7 cellular contexts compared by ENCODE assay signal in genomic region chr2:91476244-91476935, GRCh38.
A peak's percentile ranks its signal among the peaks of the same experiment; 100 is the strongest.
DNase-seq lines count a peak whose midpoint lies in the region; ATAC-seq and TF ChIP-seq lines count a peak whose summit lies in the region.
"Not testable (repeated sequence)": the region's sequence is repeated elsewhere in the genome, so short reads cannot be mapped to it uniquely, and the experiment has no call there.

No MANE protein-coding gene starts in this region.

- not testable (repeated sequence) for DNase-seq in Caco-2; T-helper 2 cell treated with Interferon-gamma antibody and Interleukin-4, amounts not matched to agents 5 μg/mL and 100 μg/mL, for 36 hours (ENCODE audit: low spot score); activated T-cell treated with anti-CD3 and anti-CD28 coated beads, Interleukin-2, amount 50 U/mL, for 24 hours; activated naive CD8-positive, alpha-beta T cell treated with anti-CD3 and anti-CD28 coated beads, Interleukin-2, amount 50 U/mL, for 24 hours; effector memory CD8-positive, alpha-beta T cell; naive thymus-derived CD4-positive, alpha-beta T cell; stimulated activated effector memory CD8-positive, alpha-beta T cell treated with anti-CD3 and anti-CD28 coated beads, Interleukin-12 subunit alpha, Interleukin-12 subunit beta, amount 100 ng/mL, for 72 hours (ENCODE audit: low spot score in 2 of 2)

- H3K9me3 ChIP-seq in Caco-2; naive thymus-derived CD4-positive, alpha-beta T cell (ENCODE audit: control insufficient read depth in 2 of 3, low read length in 3 of 3): not testable (repeated sequence)

- POLR2A ChIA-PET in Caco-2 (lab: Charles Lee); naive thymus-derived CD4-positive, alpha-beta T cell (lab: Charles Lee): not testable (repeated sequence)

- CTCF ChIA-PET in Caco-2 (lab: Charles Lee); naive thymus-derived CD4-positive, alpha-beta T cell (lab: Charles Lee): not testable (repeated sequence)

- H3K27ac ChIP-seq in naive thymus-derived CD4-positive, alpha-beta T cell (ENCODE audit: low read depth, low read length): not testable (repeated sequence)

- H3K36me3 ChIP-seq in Caco-2 (ENCODE audit: control insufficient read depth, insufficient read depth, low read length); naive thymus-derived CD4-positive, alpha-beta T cell (ENCODE audit: control insufficient read depth in 2 of 3, insufficient read depth in 3 of 3, low read length in 3 of 3): not testable (repeated sequence)

- not testable (repeated sequence) for H3K4me3 ChIP-seq in Caco-2 (ENCODE audit: low read depth, low read length); naive thymus-derived CD4-positive, alpha-beta T cell (ENCODE audit: low read length)

- peak overlapping the region; percentile 54 for H3K4me3 Mint-ChIP-seq in Caco-2 (ENCODE audit: unreplicated experiment)
- peak overlapping the region; percentile 71 for H3K4me3 Mint-ChIP-seq in T-helper 2 cell treated with Interferon-gamma antibody and Interleukin-4, amounts not matched to agents 5 μg/mL and 100 μg/mL, for 36 hours
- peak overlapping the region; percentile 68 for H3K4me3 Mint-ChIP-seq in activated T-cell treated with anti-CD3 and anti-CD28 coated beads, Interleukin-2, amount 50 U/mL, for 24 hours
- peak overlapping the region; percentile 63 for H3K4me3 Mint-ChIP-seq in activated naive CD8-positive, alpha-beta T cell treated with anti-CD3 and anti-CD28 coated beads, Interleukin-2, amount 50 U/mL, for 24 hours
- H3K4me3 Mint-ChIP-seq in effector memory CD8-positive, alpha-beta T cell: peak overlapping the region; percentile 72 to 73
- H3K4me3 Mint-ChIP-seq in naive thymus-derived CD4-positive, alpha-beta T cell: peak overlapping the region; percentile 76 to 94 (median 84)
- peak overlapping the region; percentile 46 for H3K4me3 Mint-ChIP-seq in stimulated activated effector memory CD8-positive, alpha-beta T cell treated with anti-CD3 and anti-CD28 coated beads, Interleukin-12 subunit alpha, Interleukin-12 subunit beta, amount 100 ng/mL, for 72 hours

- not testable (repeated sequence) for ATAC-seq in activated naive CD8-positive, alpha-beta T cell treated with anti-CD3 and anti-CD28 coated beads, Interleukin-2, amount 50 U/mL, for 24 hours; effector memory CD8-positive, alpha-beta T cell (replicated peaks); naive thymus-derived CD4-positive, alpha-beta T cell; stimulated activated effector memory CD8-positive, alpha-beta T cell treated with anti-CD3 and anti-CD28 coated beads, Interleukin-12 subunit alpha, Interleukin-12 subunit beta, amount 100 ng/mL, for 72 hours

- intact Hi-C loops in Caco-2 (cut with micrococcal nuclease; ENCODE audit: unreplicated experiment); naive thymus-derived CD4-positive, alpha-beta T cell (cut with micrococcal nuclease): not testable (repeated sequence)

- not testable (repeated sequence) for H3K36me3 Mint-ChIP-seq in Caco-2 (ENCODE audit: insufficient read depth, unreplicated experiment); T-helper 2 cell treated with Interferon-gamma antibody and Interleukin-4, amounts not matched to agents 5 μg/mL and 100 μg/mL, for 36 hours (ENCODE audit: low read depth); activated T-cell treated with anti-CD3 and anti-CD28 coated beads, Interleukin-2, amount 50 U/mL, for 24 hours (ENCODE audit: low read depth); activated naive CD8-positive, alpha-beta T cell treated with anti-CD3 and anti-CD28 coated beads, Interleukin-2, amount 50 U/mL, for 24 hours (ENCODE audit: low read depth); naive thymus-derived CD4-positive, alpha-beta T cell
- H3K36me3 Mint-ChIP-seq in effector memory CD8-positive, alpha-beta T cell (ENCODE audit: insufficient read depth): peaks cover 29% of the 10 kb centered on the region
- H3K36me3 Mint-ChIP-seq in stimulated activated effector memory CD8-positive, alpha-beta T cell treated with anti-CD3 and anti-CD28 coated beads, Interleukin-12 subunit alpha, Interleukin-12 subunit beta, amount 100 ng/mL, for 72 hours: peaks cover 14% of the 10 kb centered on the region

- peaks cover 16% of the 10 kb centered on the region for H3K27me3 Mint-ChIP-seq in Caco-2 (ENCODE audit: insufficient read depth, unreplicated experiment)
- peaks cover 17% of the 10 kb centered on the region for H3K27me3 Mint-ChIP-seq in T-helper 2 cell treated with Interferon-gamma antibody and Interleukin-4, amounts not matched to agents 5 μg/mL and 100 μg/mL, for 36 hours (ENCODE audit: low read depth)
- peaks cover 13% of the 10 kb centered on the region for H3K27me3 Mint-ChIP-seq in activated T-cell treated with anti-CD3 and anti-CD28 coated beads, Interleukin-2, amount 50 U/mL, for 24 hours
- peaks cover 19% of the 10 kb centered on the region for H3K27me3 Mint-ChIP-seq in activated naive CD8-positive, alpha-beta T cell treated with anti-CD3 and anti-CD28 coated beads, Interleukin-2, amount 50 U/mL, for 24 hours
- H3K27me3 Mint-ChIP-seq in effector memory CD8-positive, alpha-beta T cell: peaks cover 15 to 31% of the 10 kb centered on the region in 2 donors
- H3K27me3 Mint-ChIP-seq in naive thymus-derived CD4-positive, alpha-beta T cell: peaks cover 7 to 21% (median 19%) of the 10 kb centered on the region in 5 donors

- BruUV-seq in Caco-2 (replicated peaks; lab: Mats Ljungman, UMichigan): not testable (repeated sequence)

- not testable (repeated sequence) for H3K9me3 Mint-ChIP-seq in Caco-2 (ENCODE audit: unreplicated experiment); T-helper 2 cell treated with Interferon-gamma antibody and Interleukin-4, amounts not matched to agents 5 μg/mL and 100 μg/mL, for 36 hours; activated T-cell treated with anti-CD3 and anti-CD28 coated beads, Interleukin-2, amount 50 U/mL, for 24 hours; activated naive CD8-positive, alpha-beta T cell treated with anti-CD3 and anti-CD28 coated beads, Interleukin-2, amount 50 U/mL, for 24 hours; effector memory CD8-positive, alpha-beta T cell; stimulated activated effector memory CD8-positive, alpha-beta T cell treated with anti-CD3 and anti-CD28 coated beads, Interleukin-12 subunit alpha, Interleukin-12 subunit beta, amount 100 ng/mL, for 72 hours
- peaks cover 0 to 17% (median 5%) of the 10 kb centered on the region in 11 donors for H3K9me3 Mint-ChIP-seq in naive thymus-derived CD4-positive, alpha-beta T cell

- not testable (repeated sequence) for H3K4me1 ChIP-seq in Caco-2; naive thymus-derived CD4-positive, alpha-beta T cell (ENCODE audit: control insufficient read depth in 2 of 2, insufficient read depth in 2 of 2, low read length in 2 of 2)

- H3K4me1 Mint-ChIP-seq in Caco-2 (ENCODE audit: low read depth, unreplicated experiment); T-helper 2 cell treated with Interferon-gamma antibody and Interleukin-4, amounts not matched to agents 5 μg/mL and 100 μg/mL, for 36 hours (ENCODE audit: low read depth); activated T-cell treated with anti-CD3 and anti-CD28 coated beads, Interleukin-2, amount 50 U/mL, for 24 hours (ENCODE audit: low read depth); activated naive CD8-positive, alpha-beta T cell treated with anti-CD3 and anti-CD28 coated beads, Interleukin-2, amount 50 U/mL, for 24 hours; effector memory CD8-positive, alpha-beta T cell (ENCODE audit: low read depth in 2 of 2); naive thymus-derived CD4-positive, alpha-beta T cell; stimulated activated effector memory CD8-positive, alpha-beta T cell treated with anti-CD3 and anti-CD28 coated beads, Interleukin-12 subunit alpha, Interleukin-12 subunit beta, amount 100 ng/mL, for 72 hours: not testable (repeated sequence)

- H3K27ac Mint-ChIP-seq in Caco-2 (ENCODE audit: unreplicated experiment): not testable (repeated sequence)
- peak overlapping the region; percentile 90 for H3K27ac Mint-ChIP-seq in T-helper 2 cell treated with Interferon-gamma antibody and Interleukin-4, amounts not matched to agents 5 μg/mL and 100 μg/mL, for 36 hours
- peak overlapping the region; percentile 93 for H3K27ac Mint-ChIP-seq in activated T-cell treated with anti-CD3 and anti-CD28 coated beads, Interleukin-2, amount 50 U/mL, for 24 hours
- peak overlapping the region; percentile 84 for H3K27ac Mint-ChIP-seq in activated naive CD8-positive, alpha-beta T cell treated with anti-CD3 and anti-CD28 coated beads, Interleukin-2, amount 50 U/mL, for 24 hours
- peak overlapping the region; percentile 85 to 87 for H3K27ac Mint-ChIP-seq in effector memory CD8-positive, alpha-beta T cell
- H3K27ac Mint-ChIP-seq in naive thymus-derived CD4-positive, alpha-beta T cell: peak overlapping the region in 7 of 9 donors; percentile 68 to 94 (median 86)
- peak overlapping the region; percentile 74 for H3K27ac Mint-ChIP-seq in stimulated activated effector memory CD8-positive, alpha-beta T cell treated with anti-CD3 and anti-CD28 coated beads, Interleukin-12 subunit alpha, Interleukin-12 subunit beta, amount 100 ng/mL, for 72 hours

- not testable (repeated sequence) for H3K27me3 ChIP-seq in Caco-2 (replicated peaks; ENCODE audit: control insufficient read depth, insufficient read depth, low read length); naive thymus-derived CD4-positive, alpha-beta T cell (ENCODE audit: control insufficient read depth in 2 of 2, insufficient read depth in 2 of 2, low read length in 2 of 2)

- not testable (repeated sequence) for TF ChIP-seq CTCF in Caco-2 (IDR thresholded peaks at IDR 0.05; ENCODE audit: insufficient read depth in 1 of 2, low read depth in 1 of 2, low read length in 1 of 2, severe bottlenecking in 1 of 2, unreplicated experiment in 1 of 2)
